Comparison of ENCODE assay signal across 22 cellular contexts in the genomic region with DNA sequence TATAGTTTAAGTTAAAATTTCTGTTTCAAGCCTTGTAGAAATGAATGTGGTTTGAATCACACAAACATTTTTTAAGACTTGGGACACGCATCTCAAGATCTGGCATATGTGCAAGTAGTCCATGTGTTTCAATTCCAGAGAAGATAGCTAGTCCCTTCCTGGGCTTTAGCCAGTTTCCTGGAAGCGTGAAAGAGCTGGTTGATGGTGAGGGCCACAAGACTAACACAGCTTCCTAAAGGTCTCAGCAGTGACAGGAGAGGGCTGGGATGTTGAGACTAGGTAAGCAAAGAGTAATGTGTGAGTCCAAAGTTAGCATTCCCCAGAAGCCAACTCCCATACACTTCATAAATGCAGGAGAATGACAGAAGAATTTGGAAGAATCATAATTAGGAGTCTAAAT.
DNase-seq lines count a peak whose midpoint lies in the region; ATAC-seq, FAIRE-seq and TF ChIP-seq lines count a peak whose summit lies in the region.
"Had no signal": no experiment of that assay in that cellular context is flagged by ENCODE, and none has a peak within 500 bp of the region (broad histone marks: within the 10 kb centered on the region; RNA-seq: fewer than 3 reads in every experiment).

No MANE protein-coding gene starts in this region.

- no peaks in the 10 kb centered on the region for H3K23me2 ChIP-seq in H9 (ENCODE audit: insufficient read length, low read depth, low read length, poor library complexity, severe bottlenecking)
- no peaks in the 10 kb centered on the region; the same call in 1 of the 2 replicates for H3K23me2 ChIP-seq in H1 (ENCODE audit: low read depth, low read length)

- H2BK20ac ChIP-seq in H9 (ENCODE audit: low read depth, low read length, poor library complexity, severe bottlenecking) (no peak overlapping the region), H1 (ENCODE audit: low read length) (no peak overlapping the region)

- TF ChIP-seq EP300 in H1 (IDR thresholded peaks at IDR 0.05; ENCODE audit: borderline replicate concordance in 1 of 2, low read depth in 2 of 2, low read length in 2 of 2): no peak

- no peak for TF ChIP-seq CTCF in H9 (conservative IDR thresholded peaks at IDR 0.05)
- TF ChIP-seq CTCF in H1 (IDR thresholded peaks at IDR 0.05; ENCODE audit: control extremely low read depth in 1 of 3, insufficient read depth in 1 of 3, low read depth in 1 of 3, low read length in 3 of 3): no peak
- no peak for TF ChIP-seq CTCF in pancreas (IDR thresholded peaks at IDR 0.05)
- no peak for TF ChIP-seq CTCF in Caco-2 (IDR thresholded peaks at IDR 0.05; ENCODE audit: insufficient read depth in 1 of 2, low read depth in 1 of 2, low read length in 1 of 2, severe bottlenecking in 1 of 2, unreplicated experiment in 1 of 2)

- no peak for TF ChIP-seq RAD21 in H1 (IDR thresholded peaks at IDR 0.05 in 1 of 2, conservative IDR thresholded peaks at IDR 0.05 in 1 of 2; ENCODE audit: low read depth in 2 of 2, low read length in 2 of 2)

- H3K56ac ChIP-seq in H9 (ENCODE audit: insufficient read length, low read depth, low read length): no peak overlapping the region
- no peak overlapping the region for H3K56ac ChIP-seq in H1 (replicated peaks; ENCODE audit: insufficient read length, low read depth, low read length)

- H3K27me3 Mint-ChIP-seq in H9 (ENCODE audit: low read depth) (no peaks in the 10 kb centered on the region), Caco-2 (ENCODE audit: insufficient read depth, unreplicated experiment) (peaks cover 10% of the 10 kb centered on the region)
- H3K27me3 Mint-ChIP-seq: CD4-positive, alpha-beta memory T cell; CD4-positive, CD25-positive, alpha-beta regulatory T cell had no signal

- H3K4me1 ChIP-seq in H9 (ENCODE audit: insufficient read depth, low read length): no peaks in the 10 kb centered on the region; the same call in 1 of the 2 replicates
- peaks cover 0 to 7% (median 3%) of the 10 kb centered on the region in 4 experiments; a peak in 2 of 7 replicates for H3K4me1 ChIP-seq in H1 (replicated peaks in 1 of 4; ENCODE audit: control insufficient read depth in 3 of 4, insufficient read depth in 4 of 4, low read length in 3 of 4)
- H3K4me1 ChIP-seq in pancreas: no peaks in the 10 kb centered on the region
- no peaks in the 10 kb centered on the region for H3K4me1 ChIP-seq in Caco-2
- H3K4me1 ChIP-seq: A549; BLaER1 treated with 17β-estradiol and CSF1 and Interleukin-3, amounts not matched to agents 10 nM and 100 nM had no signal

- no peaks in the 10 kb centered on the region for H4K20me1 ChIP-seq in H9 (ENCODE audit: control insufficient read depth, insufficient read depth, insufficient read length)
- H4K20me1 ChIP-seq in H1 (replicated peaks in 1 of 2; ENCODE audit: control insufficient read depth in 1 of 2, insufficient read depth in 2 of 2, low read length in 2 of 2): peaks cover 0 to 4% of the 10 kb centered on the region in 2 experiments
- H4K20me1 ChIP-seq: BLaER1 treated with 17β-estradiol and CSF1 and Interleukin-3, amounts not matched to agents 10 nM and 100 nM had no signal

- H3K9me3 Mint-ChIP-seq in H9: no peaks in the 10 kb centered on the region
- no peaks in the 10 kb centered on the region for H3K9me3 Mint-ChIP-seq in Caco-2 (ENCODE audit: unreplicated experiment)

- H3K4me1 Mint-ChIP-seq in H9: peaks cover 20 to 28% of the 10 kb centered on the region in 2 experiments
- H3K4me1 Mint-ChIP-seq in Caco-2 (ENCODE audit: low read depth, unreplicated experiment): no peaks in the 10 kb centered on the region
- H3K4me1 Mint-ChIP-seq: B cell; CD4-positive, alpha-beta memory T cell; CD4-positive, CD25-positive, alpha-beta regulatory T cell; CD8-positive, alpha-beta memory T cell had no signal

- H3K36me3 Mint-ChIP-seq in H9 (ENCODE audit: insufficient read depth in 1 of 3, low read depth in 3 of 3) (peaks cover 22 to 34% (median 30%) of the 10 kb centered on the region in 3 experiments), Caco-2 (ENCODE audit: insufficient read depth, unreplicated experiment) (no peaks in the 10 kb centered on the region)
- H3K36me3 Mint-ChIP-seq: CD4-positive, alpha-beta memory T cell; CD4-positive, CD25-positive, alpha-beta regulatory T cell; CD8-positive, alpha-beta memory T cell had no signal

- H3K18ac ChIP-seq in H9 (ENCODE audit: insufficient read length, low read depth, low read length): no peak overlapping the region
- H3K18ac ChIP-seq in H1 (ENCODE audit: extremely low read depth, low read length): no peak overlapping the region

- peak in 1 of 2 experiments; percentile 62; a peak in 2 of 3 replicates for TF ChIP-seq POLR2A in H1 (IDR thresholded peaks at IDR 0.05; ENCODE audit: control extremely low read depth in 1 of 2, low read depth in 2 of 2, low read length in 2 of 2)

- H2AFZ ChIP-seq in H9 (ENCODE audit: low read length) (no peak overlapping the region), H1 (ENCODE audit: low read length) (no peak overlapping the region)

- no peaks in the 10 kb centered on the region for H3K27me3 ChIP-seq in H9 (ENCODE audit: insufficient read depth, low read length)
- H3K27me3 ChIP-seq in H1 (replicated peaks in 1 of 4; ENCODE audit: control insufficient read depth in 3 of 4, extremely low read depth in 1 of 4, insufficient read depth in 3 of 4, low read length in 3 of 4): no peaks in the 10 kb centered on the region
- no peaks in the 10 kb centered on the region for H3K27me3 ChIP-seq in pancreas
- no peaks in the 10 kb centered on the region for H3K27me3 ChIP-seq in Caco-2 (replicated peaks; ENCODE audit: control insufficient read depth, insufficient read depth, low read length)
- H3K27me3 ChIP-seq: BLaER1 treated with 17β-estradiol and CSF1 and Interleukin-3, amounts not matched to agents 10 nM and 100 nM had no signal

- no peak overlapping the region for H4K8ac ChIP-seq in H9 (replicated peaks; ENCODE audit: insufficient read length, low read depth, low read length)
- no peak overlapping the region for H4K8ac ChIP-seq in H1 (ENCODE audit: extremely low read depth, insufficient read depth, low read length)

- POLR2A ChIA-PET in H1 (lab: Charles Lee; ENCODE audit: partially characterized antibody) (interaction anchor here (0.7 to 3.3 kb wide), 4 partner anchors 11 to 103 kb away, joined by 3 to 24 read pairs (median 4); no protein-coding TSS in a partner anchor), Caco-2 (lab: Charles Lee) (no interaction called here)

- H2BK5ac ChIP-seq in H9 (ENCODE audit: insufficient read length, low read length) (no peak overlapping the region), H1 (ENCODE audit: low read depth, low read length) (no peak overlapping the region)

- no TSS peak for BruUV-seq in Caco-2 (replicated peaks; lab: Mats Ljungman, UMichigan)

- FAIRE-seq in H1 (lab: Jason Lieb, UNC): no peak
- FAIRE-seq in pancreas (lab: Jason Lieb, UNC): no peak
- FAIRE-seq: A549, D721Med, G401.6, GM12891, GM19239 had no signal

- no peaks in the 10 kb centered on the region for H3K9me3 ChIP-seq in H9 (ENCODE audit: control insufficient read depth, low read depth, low read length)
- H3K9me3 ChIP-seq in H1 (ENCODE audit: insufficient read depth in 2 of 2, low read depth in 1 of 2, low read length in 1 of 2): no peaks in the 10 kb centered on the region
- H3K9me3 ChIP-seq in pancreas: no peaks in the 10 kb centered on the region
- no peaks in the 10 kb centered on the region for H3K9me3 ChIP-seq in Caco-2
- H3K9me3 ChIP-seq: A549; BLaER1 treated with 17β-estradiol and CSF1 and Interleukin-3, amounts not matched to agents 10 nM and 100 nM had no signal

- H4K91ac ChIP-seq in H9 (ENCODE audit: insufficient read length, low read depth, low read length) (no peak overlapping the region), H1 (replicated peaks; ENCODE audit: insufficient read length, low read length) (no peak overlapping the region)

- H3K27ac Mint-ChIP-seq in H9 (peak overlapping the region in 2 of 3 experiments; percentile 64 to 69; a peak in 2 of 7 replicates), Caco-2 (ENCODE audit: unreplicated experiment) (no peak overlapping the region)
- H3K27ac Mint-ChIP-seq: B cell; CD4-positive, alpha-beta memory T cell; CD4-positive, CD25-positive, alpha-beta regulatory T cell; CD8-positive, alpha-beta memory T cell had no signal

- H3K14ac ChIP-seq in H9 (ENCODE audit: insufficient read depth, low read length) (no peak overlapping the region), H1 (ENCODE audit: insufficient read length) (no peak overlapping the region)

- H2BK12ac ChIP-seq in H9 (ENCODE audit: insufficient read length, low read depth, low read length) (no peak overlapping the region), H1 (ENCODE audit: low read depth, low read length) (no peak overlapping the region)

- CTCF ChIA-PET in H1 (lab: Charles Lee; ENCODE audit: partially characterized antibody) (interaction anchor here (1.6 kb wide), 1 partner anchor 19 kb away, joined by 5 read pairs; no protein-coding TSS in a partner anchor), Caco-2 (lab: Charles Lee) (no interaction called here)

- H3K23ac ChIP-seq in H9 (ENCODE audit: insufficient read length, low read depth, low read length): no peak overlapping the region
- no peak overlapping the region for H3K23ac ChIP-seq in H1 (ENCODE audit: insufficient read length)

- 0 out of 2 replicates have a peak, but pooled peaks cover 1% of the 10 kb centered on the region for H3K79me2 ChIP-seq in H9 (ENCODE audit: insufficient read depth, low read length)
- H3K79me2 ChIP-seq in H1 (ENCODE audit: control insufficient read depth in 1 of 2, insufficient read depth in 2 of 2, low read length in 2 of 2): no peaks in the 10 kb centered on the region

- H3K79me1 ChIP-seq in H9 (ENCODE audit: insufficient read depth, low read depth, low read length, poor library complexity, severe bottlenecking) (no peaks in the 10 kb centered on the region), H1 (ENCODE audit: low read depth, low read length) (no peaks in the 10 kb centered on the region)

- no peak overlapping the region for H3T11ph ChIP-seq in H9 (ENCODE audit: low read length)

- no peak overlapping the region for H2BK15ac ChIP-seq in H9 (ENCODE audit: low read depth, low read length)
- no peak overlapping the region for H2BK15ac ChIP-seq in H1 (ENCODE audit: low read length)

- H3K27ac ChIP-seq in H9 (ENCODE audit: insufficient read length, low read depth, low read length): no peak overlapping the region
- no peak overlapping the region for H3K27ac ChIP-seq in H1 (ENCODE audit: low read depth, low read length)
- no peak overlapping the region for H3K27ac ChIP-seq in pancreas
- H3K27ac ChIP-seq: 22Rv1; A549; BLaER1 treated with 17β-estradiol and CSF1 and Interleukin-3, amounts not matched to agents 10 nM and 100 nM; C4-2B had no signal

- DNase-seq in H9: no peak
- no peak for DNase-seq in H1 (ENCODE audit: low read depth in 1 of 2, low spot score in 2 of 2)
- no peak for DNase-seq in pancreas
- DNase-seq in Caco-2: no peak
- DNase-seq: AML-193; Calu3; CD4-positive, alpha-beta memory T cell; CD4-positive, CD25-positive, alpha-beta regulatory T cell; CD8-positive, alpha-beta memory T cell; COR-L47; DMS79 treated with DMSO at 0.1 percent for 48 hours; GF-D8 had no signal

- H3K4ac ChIP-seq in H9 (ENCODE audit: low read depth, low read length): no peak overlapping the region
- no peak overlapping the region for H3K4ac ChIP-seq in H1 (replicated peaks; ENCODE audit: insufficient read length, low read depth, low read length)

- H3K9ac ChIP-seq in H9 (ENCODE audit: extremely low read depth, insufficient read length, low read length) (no peak overlapping the region), H1 (replicated peaks in 1 of 4; ENCODE audit: extremely low read depth in 1 of 4, low read depth in 3 of 4, low read length in 3 of 4) (no peak overlapping the region)
- H3K9ac ChIP-seq: BLaER1 treated with 17β-estradiol and CSF1 and Interleukin-3, amounts not matched to agents 10 nM and 100 nM had no signal

- no peak overlapping the region for H3K4me3 Mint-ChIP-seq in H9
- no peak overlapping the region for H3K4me3 Mint-ChIP-seq in Caco-2 (ENCODE audit: unreplicated experiment)
- H3K4me3 Mint-ChIP-seq: B cell; CD4-positive, CD25-positive, alpha-beta regulatory T cell; CD8-positive, alpha-beta memory T cell had no signal

- intact Hi-C loops in pancreas (cut with DNase I) (no loop called here), Caco-2 (cut with micrococcal nuclease; ENCODE audit: unreplicated experiment) (no loop called here)

- H3K36me3 ChIP-seq in H1 (ENCODE audit: control insufficient read depth in 2 of 4, insufficient read depth in 4 of 4, low read length in 3 of 4) (peaks cover 0 to 18% (median 7%) of the 10 kb centered on the region in 4 experiments; a peak in 3 of 8 replicates), pancreas (no peaks in the 10 kb centered on the region), Caco-2 (ENCODE audit: control insufficient read depth, insufficient read depth, low read length) (no peaks in the 10 kb centered on the region)
- H3K36me3 ChIP-seq: BLaER1 treated with 17β-estradiol and CSF1 and Interleukin-3, amounts not matched to agents 10 nM and 100 nM had no signal

- H3K4me3 ChIP-seq in H1 (ENCODE audit: extremely low read depth in 1 of 4, insufficient read depth in 2 of 4, low read depth in 3 of 4, low read length in 4 of 4) (no peak overlapping the region), pancreas (no peak overlapping the region), Caco-2 (ENCODE audit: low read depth, low read length) (no peak overlapping the region)
- H3K4me3 ChIP-seq: A549; BLaER1 treated with 17β-estradiol and CSF1 and Interleukin-3, amounts not matched to agents 10 nM and 100 nM had no signal

- WGBS in H9 (ENCODE audit: extremely low coverage, insufficient read length, low lambda C conversion rate): no CpG with 5 or more reads among the region's 2 CpGs
- WGBS in H1 (ENCODE audit: extremely low coverage in 1 of 2, insufficient coverage in 1 of 2, insufficient read length in 1 of 2, insufficient replicate concordance in 2 of 2, low coverage in 1 of 2, low lambda C conversion rate in 2 of 2, missing lambda C conversion rate in 1 of 2), 2 experiments: 90% methylated on average over 2 of the region's 2 CpGs; no CpG with 5 or more reads in 1 of the 2 experiments
- WGBS in pancreas, 2 donors: 28 to 34% methylated on average over 2 of the region's 2 CpGs

- ATAC-seq in pancreas: peak in 3 of 4 donors; percentile 22 to 43 (median 41)
- no peak for ATAC-seq in HG03095 (IDR thresholded peaks at IDR 0.05; ENCODE audit: unreplicated experiment)
- ATAC-seq: A549 had no signal

- no peak overlapping the region for H3K4me2 ChIP-seq in H9 (ENCODE audit: insufficient read depth, insufficient read length, low read length)
- no peak overlapping the region for H3K4me2 ChIP-seq in H1 (ENCODE audit: insufficient read depth in 1 of 2, low read depth in 2 of 2, low read length in 2 of 2)
- H3K4me2 ChIP-seq: A549; BLaER1 treated with 17β-estradiol and CSF1 and Interleukin-3, amounts not matched to agents 10 nM and 100 nM had no signal

- H4K5ac ChIP-seq in H9 (ENCODE audit: insufficient read length, low read depth, low read length) (no peak overlapping the region), H1 (ENCODE audit: insufficient read length, low read depth, low read length) (no peak overlapping the region)

- H2AK5ac ChIP-seq in H9 (ENCODE audit: insufficient read length, low read length) (no peak overlapping the region), H1 (ENCODE audit: low read depth, low read length) (no peak overlapping the region)

- no peak overlapping the region for H2BK120ac ChIP-seq in H9 (ENCODE audit: low read depth, low read length, poor library complexity, severe bottlenecking)
- H2BK120ac ChIP-seq in H1 (replicated peaks; ENCODE audit: low read depth, low read length): no peak overlapping the region
